1 cellular context compared by ENCODE assay signal in the genomic region with DNA sequence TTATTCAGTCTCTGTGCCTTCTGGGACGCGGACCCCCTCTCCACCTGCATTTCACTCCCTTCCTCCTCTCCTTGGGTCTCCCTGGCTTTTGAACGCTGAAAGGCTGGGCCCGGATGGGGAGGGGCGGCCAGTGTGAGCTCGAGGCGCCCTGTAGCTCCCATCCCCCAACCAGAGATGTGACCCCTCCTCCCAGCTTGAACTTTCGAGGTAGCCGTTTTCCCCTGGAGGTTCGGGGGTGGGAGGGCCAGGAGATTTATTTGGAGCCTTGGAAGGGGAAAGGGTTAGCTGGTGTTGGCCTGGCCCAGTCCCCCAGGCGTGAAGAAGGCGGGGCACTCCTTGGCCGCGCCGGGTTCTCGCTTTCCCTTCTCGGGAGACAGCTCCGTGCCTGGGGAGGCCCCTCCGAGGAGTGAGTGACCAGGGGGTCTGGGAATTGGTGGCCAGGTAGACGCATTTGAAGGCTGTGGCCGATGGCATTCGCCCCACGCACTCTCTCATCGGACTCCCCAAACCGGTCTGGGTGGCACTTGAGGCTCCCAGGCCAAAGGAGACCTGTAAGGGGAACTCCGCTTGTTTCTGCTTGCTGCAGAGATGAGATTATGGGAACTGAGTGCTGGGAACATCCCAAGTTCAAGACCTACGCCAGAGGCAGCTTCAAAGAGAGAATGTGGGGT.
TF ChIP-seq lines count a peak whose summit lies in the region.

No MANE protein-coding gene starts in this region.

TF ChIP-seq in H1, 55 proteins besides CTCF, POLR2A, EP300 and RAD21:
- no peak for TF ChIP-seq JUN (IDR thresholded peaks at IDR 0.05; ENCODE audit: low read depth, low read length)
- TF ChIP-seq SUZ12 (IDR thresholded peaks at IDR 0.05; ENCODE audit: low read length): no peak
- no peak for TF ChIP-seq CREB1 (IDR thresholded peaks at IDR 0.05)
- no peak for TF ChIP-seq NANOG (IDR thresholded peaks at IDR 0.05; ENCODE audit: insufficient read depth, low read depth, low read length, poor library complexity, severe bottlenecking)
- no peak for TF ChIP-seq TBP (IDR thresholded peaks at IDR 0.05; ENCODE audit: low read depth, low read length)
- no peak for TF ChIP-seq SIX5 (IDR thresholded peaks at IDR 0.05; ENCODE audit: low read depth, low read length)
- no peak for TF ChIP-seq CBX8 (IDR thresholded peaks at IDR 0.05; ENCODE audit: borderline replicate concordance, low read depth, low read length)
- TF ChIP-seq CHD2 (IDR thresholded peaks at IDR 0.05; ENCODE audit: low read length): 0 out of 2 replicates have a peak, but pooled peaks have one; percentile 28
- TF ChIP-seq GABPA (IDR thresholded peaks at IDR 0.05; ENCODE audit: borderline replicate concordance, insufficient read depth, low read length): no peak
- peak; percentile 41 for TF ChIP-seq KDM4A (IDR thresholded peaks at IDR 0.05; ENCODE audit: low read depth, low read length, severe bottlenecking)
- no peak for TF ChIP-seq HDAC6 (IDR thresholded peaks at IDR 0.05; ENCODE audit: low read depth, low read length)
- TF ChIP-seq, protein P1, sequence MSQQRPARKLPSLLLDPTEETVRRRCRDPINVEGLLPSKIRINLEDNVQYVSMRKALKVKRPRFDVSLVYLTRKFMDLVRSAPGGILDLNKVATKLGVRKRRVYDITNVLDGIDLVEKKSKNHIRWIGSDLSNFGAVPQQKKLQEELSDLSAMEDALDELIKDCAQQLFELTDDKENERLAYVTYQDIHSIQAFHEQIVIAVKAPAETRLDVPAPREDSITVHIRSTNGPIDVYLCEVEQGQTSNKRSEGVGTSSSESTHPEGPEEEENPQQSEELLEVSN (IDR thresholded peaks at IDR 0.05): no peak
- TF ChIP-seq TCF12 (IDR thresholded peaks at IDR 0.05; ENCODE audit: low read depth, low read length): no peak
- TF ChIP-seq HDAC2 (IDR thresholded peaks at IDR 0.05; ENCODE audit: borderline replicate concordance in 1 of 2, low read depth in 2 of 2, low read length in 2 of 2): no peak
- TF ChIP-seq FOSL1 (IDR thresholded peaks at IDR 0.05; ENCODE audit: insufficient read depth, low read depth, low read length): no peak
- no peak for TF ChIP-seq TAF7 (optimal IDR thresholded peaks at IDR 0.05; ENCODE audit: borderline replicate concordance, low read depth, low read length)
- TF ChIP-seq, protein P2, sequence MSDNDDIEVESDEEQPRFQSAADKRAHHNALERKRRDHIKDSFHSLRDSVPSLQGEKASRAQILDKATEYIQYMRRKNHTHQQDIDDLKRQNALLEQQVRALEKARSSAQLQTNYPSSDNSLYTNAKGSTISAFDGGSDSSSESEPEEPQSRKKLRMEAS (IDR thresholded peaks at IDR 0.05): no peak; the same call in 1 of the 2 replicates
- peak; percentile 78 for TF ChIP-seq ASH2L (IDR thresholded peaks at IDR 0.05; ENCODE audit: low read length)
- TF ChIP-seq CTBP2 (IDR thresholded peaks at IDR 0.05; ENCODE audit: borderline replicate concordance, insufficient read depth, insufficient read length, low read length): peak; percentile 40
- 0 out of 2 replicates have a peak, but pooled peaks have one; percentile 33 for TF ChIP-seq PHF8 (conservative IDR thresholded peaks at IDR 0.05; ENCODE audit: low read depth, low read length)
- TF ChIP-seq SAP30 (IDR thresholded peaks at IDR 0.05; ENCODE audit: insufficient read depth, insufficient replicate concordance, low read length): peak; percentile 59
- TF ChIP-seq JUND (IDR thresholded peaks at IDR 0.05; ENCODE audit: low read length): no peak
- TF ChIP-seq, protein P3, sequence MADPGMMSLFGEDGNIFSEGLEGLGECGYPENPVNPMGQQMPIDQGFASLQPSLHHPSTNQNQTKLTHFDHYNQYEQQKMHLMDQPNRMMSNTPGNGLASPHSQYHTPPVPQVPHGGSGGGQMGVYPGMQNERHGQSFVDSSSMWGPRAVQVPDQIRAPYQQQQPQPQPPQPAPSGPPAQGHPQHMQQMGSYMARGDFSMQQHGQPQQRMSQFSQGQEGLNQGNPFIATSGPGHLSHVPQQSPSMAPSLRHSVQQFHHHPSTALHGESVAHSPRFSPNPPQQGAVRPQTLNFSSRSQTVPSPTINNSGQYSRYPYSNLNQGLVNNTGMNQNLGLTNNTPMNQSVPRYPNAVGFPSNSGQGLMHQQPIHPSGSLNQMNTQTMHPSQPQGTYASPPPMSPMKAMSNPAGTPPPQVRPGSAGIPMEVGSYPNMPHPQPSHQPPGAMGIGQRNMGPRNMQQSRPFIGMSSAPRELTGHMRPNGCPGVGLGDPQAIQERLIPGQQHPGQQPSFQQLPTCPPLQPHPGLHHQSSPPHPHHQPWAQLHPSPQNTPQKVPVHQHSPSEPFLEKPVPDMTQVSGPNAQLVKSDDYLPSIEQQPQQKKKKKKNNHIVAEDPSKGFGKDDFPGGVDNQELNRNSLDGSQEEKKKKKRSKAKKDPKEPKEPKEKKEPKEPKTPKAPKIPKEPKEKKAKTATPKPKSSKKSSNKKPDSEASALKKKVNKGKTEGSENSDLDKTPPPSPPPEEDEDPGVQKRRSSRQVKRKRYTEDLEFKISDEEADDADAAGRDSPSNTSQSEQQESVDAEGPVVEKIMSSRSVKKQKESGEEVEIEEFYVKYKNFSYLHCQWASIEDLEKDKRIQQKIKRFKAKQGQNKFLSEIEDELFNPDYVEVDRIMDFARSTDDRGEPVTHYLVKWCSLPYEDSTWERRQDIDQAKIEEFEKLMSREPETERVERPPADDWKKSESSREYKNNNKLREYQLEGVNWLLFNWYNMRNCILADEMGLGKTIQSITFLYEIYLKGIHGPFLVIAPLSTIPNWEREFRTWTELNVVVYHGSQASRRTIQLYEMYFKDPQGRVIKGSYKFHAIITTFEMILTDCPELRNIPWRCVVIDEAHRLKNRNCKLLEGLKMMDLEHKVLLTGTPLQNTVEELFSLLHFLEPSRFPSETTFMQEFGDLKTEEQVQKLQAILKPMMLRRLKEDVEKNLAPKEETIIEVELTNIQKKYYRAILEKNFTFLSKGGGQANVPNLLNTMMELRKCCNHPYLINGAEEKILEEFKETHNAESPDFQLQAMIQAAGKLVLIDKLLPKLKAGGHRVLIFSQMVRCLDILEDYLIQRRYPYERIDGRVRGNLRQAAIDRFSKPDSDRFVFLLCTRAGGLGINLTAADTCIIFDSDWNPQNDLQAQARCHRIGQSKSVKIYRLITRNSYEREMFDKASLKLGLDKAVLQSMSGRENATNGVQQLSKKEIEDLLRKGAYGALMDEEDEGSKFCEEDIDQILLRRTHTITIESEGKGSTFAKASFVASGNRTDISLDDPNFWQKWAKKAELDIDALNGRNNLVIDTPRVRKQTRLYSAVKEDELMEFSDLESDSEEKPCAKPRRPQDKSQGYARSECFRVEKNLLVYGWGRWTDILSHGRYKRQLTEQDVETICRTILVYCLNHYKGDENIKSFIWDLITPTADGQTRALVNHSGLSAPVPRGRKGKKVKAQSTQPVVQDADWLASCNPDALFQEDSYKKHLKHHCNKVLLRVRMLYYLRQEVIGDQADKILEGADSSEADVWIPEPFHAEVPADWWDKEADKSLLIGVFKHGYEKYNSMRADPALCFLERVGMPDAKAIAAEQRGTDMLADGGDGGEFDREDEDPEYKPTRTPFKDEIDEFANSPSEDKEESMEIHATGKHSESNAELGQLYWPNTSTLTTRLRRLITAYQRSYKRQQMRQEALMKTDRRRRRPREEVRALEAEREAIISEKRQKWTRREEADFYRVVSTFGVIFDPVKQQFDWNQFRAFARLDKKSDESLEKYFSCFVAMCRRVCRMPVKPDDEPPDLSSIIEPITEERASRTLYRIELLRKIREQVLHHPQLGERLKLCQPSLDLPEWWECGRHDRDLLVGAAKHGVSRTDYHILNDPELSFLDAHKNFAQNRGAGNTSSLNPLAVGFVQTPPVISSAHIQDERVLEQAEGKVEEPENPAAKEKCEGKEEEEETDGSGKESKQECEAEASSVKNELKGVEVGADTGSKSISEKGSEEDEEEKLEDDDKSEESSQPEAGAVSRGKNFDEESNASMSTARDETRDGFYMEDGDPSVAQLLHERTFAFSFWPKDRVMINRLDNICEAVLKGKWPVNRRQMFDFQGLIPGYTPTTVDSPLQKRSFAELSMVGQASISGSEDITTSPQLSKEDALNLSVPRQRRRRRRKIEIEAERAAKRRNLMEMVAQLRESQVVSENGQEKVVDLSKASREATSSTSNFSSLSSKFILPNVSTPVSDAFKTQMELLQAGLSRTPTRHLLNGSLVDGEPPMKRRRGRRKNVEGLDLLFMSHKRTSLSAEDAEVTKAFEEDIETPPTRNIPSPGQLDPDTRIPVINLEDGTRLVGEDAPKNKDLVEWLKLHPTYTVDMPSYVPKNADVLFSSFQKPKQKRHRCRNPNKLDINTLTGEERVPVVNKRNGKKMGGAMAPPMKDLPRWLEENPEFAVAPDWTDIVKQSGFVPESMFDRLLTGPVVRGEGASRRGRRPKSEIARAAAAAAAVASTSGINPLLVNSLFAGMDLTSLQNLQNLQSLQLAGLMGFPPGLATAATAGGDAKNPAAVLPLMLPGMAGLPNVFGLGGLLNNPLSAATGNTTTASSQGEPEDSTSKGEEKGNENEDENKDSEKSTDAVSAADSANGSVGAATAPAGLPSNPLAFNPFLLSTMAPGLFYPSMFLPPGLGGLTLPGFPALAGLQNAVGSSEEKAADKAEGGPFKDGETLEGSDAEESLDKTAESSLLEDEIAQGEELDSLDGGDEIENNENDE (IDR thresholded peaks at IDR 0.05; ENCODE audit: insufficient replicate concordance, low read length): no peak
- TF ChIP-seq RBBP5 (IDR thresholded peaks at IDR 0.05; ENCODE audit: borderline replicate concordance, low read depth, low read length): peak; percentile 71; the same call in 1 of the 2 replicates
- 0 out of 2 replicates have a peak, but pooled peaks have one; percentile 13 for TF ChIP-seq SP1 (IDR thresholded peaks at IDR 0.05; ENCODE audit: low read depth, low read length)
- no peak for TF ChIP-seq BACH1 (IDR thresholded peaks at IDR 0.05; ENCODE audit: low read length)
- no peak for TF ChIP-seq SRF (IDR thresholded peaks at IDR 0.05; ENCODE audit: low read depth, low read length)
- no peak for TF ChIP-seq POLR2AphosphoS5 (IDR thresholded peaks at IDR 0.05; ENCODE audit: low read depth, low read length)
